ENCODE assay signal across 1 cellular context in the genomic region with DNA sequence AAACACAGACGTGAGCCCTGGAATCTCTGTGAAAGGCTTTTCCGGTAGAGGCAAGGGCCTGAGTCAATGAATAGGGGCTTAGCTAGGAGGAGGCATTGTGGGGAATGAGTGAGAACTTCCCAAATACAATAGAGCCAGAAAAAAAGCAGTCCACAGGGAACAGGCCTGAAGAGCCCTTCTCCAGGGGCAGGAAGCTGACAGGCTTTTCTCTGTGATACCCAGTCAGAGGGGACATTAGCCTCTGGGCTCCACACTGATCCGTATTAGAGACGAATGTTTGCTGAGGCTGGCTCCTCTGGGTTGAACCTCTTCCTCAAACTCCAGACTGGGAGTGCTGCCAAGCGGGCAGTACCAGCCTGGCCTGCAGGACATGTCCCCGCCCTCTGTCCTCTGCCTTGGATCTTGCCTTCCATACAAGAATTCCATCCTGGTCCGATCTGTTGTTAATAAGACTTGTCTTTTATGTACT.
TF ChIP-seq lines count a peak whose summit lies in the region.

No MANE protein-coding gene starts in this region.

TF ChIP-seq in HepG2, 621 proteins besides CTCF, POLR2A, EP300 and RAD21:
- TF ChIP-seq ZNF24 (IDR thresholded peaks at IDR 0.05) (no peak), CEBPG (CRISPR knock-in tag; IDR thresholded peaks at IDR 0.05) (no peak), ZNF484 (CRISPR knock-in tag; IDR thresholded peaks at IDR 0.05; ENCODE audit: borderline replicate concordance, low read depth) (no peak), STAT6 (CRISPR knock-in tag; IDR thresholded peaks at IDR 0.05; ENCODE audit: borderline replicate concordance) (no peak), MLX (CRISPR knock-in tag; IDR thresholded peaks at IDR 0.05) (no peak), FOSL2 (CRISPR knock-in tag; IDR thresholded peaks at IDR 0.05) (no peak), ZBTB44 (CRISPR knock-in tag; IDR thresholded peaks at IDR 0.05) (no peak), ZNF704 (CRISPR knock-in tag; IDR thresholded peaks at IDR 0.05; ENCODE audit: borderline replicate concordance) (no peak), ZNF280B (CRISPR knock-in tag; IDR thresholded peaks at IDR 0.05; ENCODE audit: borderline replicate concordance) (no peak), ZZZ3 (CRISPR knock-in tag; IDR thresholded peaks at IDR 0.05; ENCODE audit: borderline replicate concordance) (no peak), ZFYVE20 (CRISPR knock-in tag; IDR thresholded peaks at IDR 0.05; ENCODE audit: borderline replicate concordance, low read depth) (no peak), MAFK (conservative IDR thresholded peaks at IDR 0.05 in 1 of 2, IDR thresholded peaks at IDR 0.05 in 1 of 2; ENCODE audit: low read length in 2 of 2) (no peak), AGO2 (optimal IDR thresholded peaks at IDR 0.05; ENCODE audit: low read depth, low read length) (no peak), ZNF710 (CRISPR knock-in tag; IDR thresholded peaks at IDR 0.05; ENCODE audit: borderline replicate concordance) (no peak), MYC (CRISPR knock-in tag; IDR thresholded peaks at IDR 0.05; ENCODE audit: borderline replicate concordance) (no peak), CENPBD1 (CRISPR knock-in tag; IDR thresholded peaks at IDR 0.05; ENCODE audit: borderline replicate concordance, low read depth) (no peak)
- TF ChIP-seq, protein P1, sequence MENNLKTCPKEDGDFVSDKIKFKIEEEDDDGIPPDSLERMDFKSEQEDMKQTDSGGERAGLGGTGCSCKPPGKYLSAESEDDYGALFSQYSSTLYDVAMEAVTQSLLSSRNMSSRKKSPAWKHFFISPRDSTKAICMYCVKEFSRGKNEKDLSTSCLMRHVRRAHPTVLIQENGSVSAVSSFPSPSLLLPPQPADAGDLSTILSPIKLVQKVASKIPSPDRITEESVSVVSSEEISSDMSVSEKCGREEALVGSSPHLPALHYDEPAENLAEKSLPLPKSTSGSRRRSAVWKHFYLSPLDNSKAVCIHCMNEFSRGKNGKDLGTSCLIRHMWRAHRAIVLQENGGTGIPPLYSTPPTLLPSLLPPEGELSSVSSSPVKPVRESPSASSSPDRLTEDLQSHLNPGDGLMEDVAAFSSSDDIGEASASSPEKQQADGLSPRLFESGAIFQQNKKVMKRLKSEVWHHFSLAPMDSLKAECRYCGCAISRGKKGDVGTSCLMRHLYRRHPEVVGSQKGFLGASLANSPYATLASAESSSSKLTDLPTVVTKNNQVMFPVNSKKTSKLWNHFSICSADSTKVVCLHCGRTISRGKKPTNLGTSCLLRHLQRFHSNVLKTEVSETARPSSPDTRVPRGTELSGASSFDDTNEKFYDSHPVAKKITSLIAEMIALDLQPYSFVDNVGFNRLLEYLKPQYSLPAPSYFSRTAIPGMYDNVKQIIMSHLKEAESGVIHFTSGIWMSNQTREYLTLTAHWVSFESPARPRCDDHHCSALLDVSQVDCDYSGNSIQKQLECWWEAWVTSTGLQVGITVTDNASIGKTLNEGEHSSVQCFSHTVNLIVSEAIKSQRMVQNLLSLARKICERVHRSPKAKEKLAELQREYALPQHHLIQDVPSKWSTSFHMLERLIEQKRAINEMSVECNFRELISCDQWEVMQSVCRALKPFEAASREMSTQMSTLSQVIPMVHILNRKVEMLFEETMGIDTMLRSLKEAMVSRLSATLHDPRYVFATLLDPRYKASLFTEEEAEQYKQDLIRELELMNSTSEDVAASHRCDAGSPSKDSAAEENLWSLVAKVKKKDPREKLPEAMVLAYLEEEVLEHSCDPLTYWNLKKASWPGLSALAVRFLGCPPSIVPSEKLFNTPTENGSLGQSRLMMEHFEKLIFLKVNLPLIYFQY (CRISPR knock-in tag; IDR thresholded peaks at IDR 0.05; ENCODE audit: borderline replicate concordance), result no peak
- TF ChIP-seq, protein P2, sequence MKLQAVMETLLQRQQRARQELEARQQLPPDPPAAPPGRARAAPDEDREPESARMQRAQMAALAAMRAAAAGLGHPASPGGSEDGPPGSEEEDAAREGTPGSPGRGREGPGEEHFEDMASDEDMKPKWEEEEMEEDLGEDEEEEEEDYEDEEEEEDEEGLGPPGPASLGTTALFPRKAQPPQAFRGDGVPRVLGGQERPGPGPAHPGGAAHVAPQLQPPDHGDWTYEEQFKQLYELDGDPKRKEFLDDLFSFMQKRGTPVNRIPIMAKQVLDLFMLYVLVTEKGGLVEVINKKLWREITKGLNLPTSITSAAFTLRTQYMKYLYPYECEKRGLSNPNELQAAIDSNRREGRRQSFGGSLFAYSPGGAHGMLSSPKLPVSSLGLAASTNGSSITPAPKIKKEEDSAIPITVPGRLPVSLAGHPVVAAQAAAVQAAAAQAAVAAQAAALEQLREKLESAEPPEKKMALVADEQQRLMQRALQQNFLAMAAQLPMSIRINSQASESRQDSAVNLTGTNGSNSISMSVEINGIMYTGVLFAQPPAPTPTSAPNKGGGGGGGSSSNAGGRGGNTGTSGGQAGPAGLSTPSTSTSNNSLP (IDR thresholded peaks at IDR 0.05; ENCODE audit: low read depth, low read length), result no peak
- TF ChIP-seq, protein P3, sequence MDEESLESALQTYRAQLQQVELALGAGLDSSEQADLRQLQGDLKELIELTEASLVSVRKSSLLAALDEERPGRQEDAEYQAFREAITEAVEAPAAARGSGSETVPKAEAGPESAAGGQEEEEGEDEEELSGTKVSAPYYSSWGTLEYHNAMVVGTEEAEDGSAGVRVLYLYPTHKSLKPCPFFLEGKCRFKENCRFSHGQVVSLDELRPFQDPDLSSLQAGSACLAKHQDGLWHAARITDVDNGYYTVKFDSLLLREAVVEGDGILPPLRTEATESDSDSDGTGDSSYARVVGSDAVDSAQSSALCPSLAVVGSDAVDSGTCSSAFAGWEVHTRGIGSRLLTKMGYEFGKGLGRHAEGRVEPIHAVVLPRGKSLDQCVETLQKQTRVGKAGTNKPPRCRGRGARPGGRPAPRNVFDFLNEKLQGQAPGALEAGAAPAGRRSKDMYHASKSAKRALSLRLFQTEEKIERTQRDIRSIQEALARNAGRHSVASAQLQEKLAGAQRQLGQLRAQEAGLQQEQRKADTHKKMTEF (CRISPR knock-in tag; IDR thresholded peaks at IDR 0.05), result no peak
